ENCODE assay signal across 17 cellular contexts in genomic region chr4:41095973-41096372, GRCh38.
A peak's percentile ranks its signal among the peaks of the same experiment; 100 is the strongest.
DNase-seq lines count a peak whose midpoint lies in the region; ATAC-seq, FAIRE-seq and TF ChIP-seq lines count a peak whose summit lies in the region.
"Had no signal": no experiment of that assay in that cellular context is flagged by ENCODE, and none has a peak within 500 bp of the region (broad histone marks: within the 10 kb centered on the region; RNA-seq: fewer than 3 reads in every experiment).

No MANE protein-coding gene starts in this region.

- H3K27me3 Mint-ChIP-seq in GM23338 (ENCODE audit: insufficient read depth, low read depth, poor library complexity): no peaks in the 10 kb centered on the region

- H3K9ac ChIP-seq in GM12878 (ENCODE audit: control insufficient read depth, insufficient read depth, low read length) (no peak overlapping the region), trophoblast cell (ENCODE audit: low read length) (no peak overlapping the region)

- no peak for TF ChIP-seq POLR2A in GM12878 (IDR thresholded peaks at IDR 0.05; ENCODE audit: low read depth, low read length)
- TF ChIP-seq POLR2A in testis (IDR thresholded peaks at IDR 0.05): no peak

- no peak overlapping the region; the same call in 1 of the 2 replicates for H3K27ac Mint-ChIP-seq in GM23338
- H3K27ac Mint-ChIP-seq: activated naive CD8-positive, alpha-beta T cell had no signal

- H4K20me1 ChIP-seq in GM12878 (ENCODE audit: control insufficient read depth, insufficient read depth) (no peaks in the 10 kb centered on the region), GM23338 (replicated peaks; ENCODE audit: insufficient read depth) (no peaks in the 10 kb centered on the region)

- 53% methylated on average over 4 of the region's 4 CpGs for WGBS in GM12878 (ENCODE audit: insufficient coverage, insufficient replicate concordance, low lambda C conversion rate, missing lambda C conversion rate)
- no CpG with 5 or more reads among the region's 4 CpGs for WGBS in trophoblast cell (ENCODE audit: extremely low coverage, insufficient coverage, insufficient read length)
- WGBS in testis, 2 donors: 86 to 88% methylated on average over 4 of the region's 4 CpGs

- POLR2A ChIA-PET in GM12878 (lab: Charles Lee): no interaction called here

- BruUV-seq in GM12878 (replicated peaks; lab: Mats Ljungman, UMichigan): no TSS peak

- SMC1A ChIA-PET in GM12878 (lab: Charles Lee; ENCODE audit: uncharacterized antibody, unreplicated experiment): interaction anchor here (0.5 to 1.7 kb wide), 10 partner anchors 9 to 172 kb away, joined by 3 to 6 read pairs (median 4); no protein-coding TSS in a partner anchor

- H2AFZ ChIP-seq in GM12878 (ENCODE audit: control insufficient read depth, low read depth, low read length): no peak overlapping the region; the same call in 1 of the 2 replicates
- H2AFZ ChIP-seq in trophoblast cell (ENCODE audit: insufficient read depth, low read length, poor library complexity): no peak overlapping the region
- H2AFZ ChIP-seq in GM23338: no peak overlapping the region

- no peak overlapping the region for H2BK120ac ChIP-seq in trophoblast cell (ENCODE audit: insufficient read depth, low read length, poor library complexity)

- no peaks in the 10 kb centered on the region for H3K9me3 ChIP-seq in GM12878 (replicated peaks; ENCODE audit: control insufficient read depth, insufficient read depth, low read length)
- H3K9me3 ChIP-seq in trophoblast cell (ENCODE audit: insufficient read depth, low read depth, low read length): no peaks in the 10 kb centered on the region
- no peaks in the 10 kb centered on the region for H3K9me3 ChIP-seq in testis

- H3K4ac ChIP-seq in trophoblast cell (ENCODE audit: low read depth, low read length): no peak overlapping the region

- peak; percentile 25 for DNase-seq in GM04503 (ENCODE audit: low read depth)
- DNase-seq in HT1080 (ENCODE audit: low read depth): peak; percentile 52
- peak; percentile 54 for DNase-seq in GM12878 (ENCODE audit: low read depth, low spot score)
- peak; percentile 57 to 85 for DNase-seq in trophoblast cell
- DNase-seq in DMS79 (lab: John Stamatoyannopoulos, UW): no peak
- DNase-seq in testis: no peak
- no peak for DNase-seq in GM23338 (ENCODE audit: low spot score)
- no peak for DNase-seq in HUDEP-2 (lab: John Stamatoyannopoulos, UW; ENCODE audit: unreplicated experiment in 76 of 76)
- DNase-seq: dorsolateral prefrontal cortex; GF-D8; NCI-H1048; SHP77; stimulated activated CD4-positive, alpha-beta T cell treated with anti-CD3 and anti-CD28 coated beads, Interleukin-4, amount 100 ng/mL, for 1 hour; stimulated activated naive CD4-positive, alpha-beta T cell had no signal

- no peak overlapping the region for H4K12ac ChIP-seq in trophoblast cell (ENCODE audit: low read depth, low read length)

- ATAC-seq in GM12878: peak; percentile 60
- ATAC-seq in GM23338: no peak

- no peaks in the 10 kb centered on the region for H3K36me3 Mint-ChIP-seq in GM23338 (ENCODE audit: low read depth)
- H3K36me3 Mint-ChIP-seq: activated naive CD8-positive, alpha-beta T cell had no signal

- no peak overlapping the region for H4K8ac ChIP-seq in trophoblast cell (ENCODE audit: low read depth, low read length)

- H3K18ac ChIP-seq in trophoblast cell (ENCODE audit: low read length): no peak overlapping the region

- no peak for FAIRE-seq in GM12878 (lab: Jason Lieb, UNC)
- FAIRE-seq: islet of Langerhans had no signal

- no peaks in the 10 kb centered on the region for H3K79me1 ChIP-seq in trophoblast cell (ENCODE audit: low read length)

- no peaks in the 10 kb centered on the region for H3K9me3 Mint-ChIP-seq in GM23338

- peaks cover 6% of the 10 kb centered on the region; the same call in 1 of the 2 replicates for H3K4me1 ChIP-seq in GM12878 (ENCODE audit: control insufficient read depth, insufficient read depth, low read length)
- H3K4me1 ChIP-seq in trophoblast cell (ENCODE audit: control insufficient read depth in 1 of 2, insufficient read depth in 2 of 2, low read length in 2 of 2): peaks cover 3 to 7% of the 10 kb centered on the region in 2 experiments
- H3K4me1 ChIP-seq in testis: peaks cover 6% of the 10 kb centered on the region
- peaks cover 6% of the 10 kb centered on the region; the same call in 1 of the 2 replicates for H3K4me1 ChIP-seq in GM23338 (ENCODE audit: insufficient read depth)

- H3K27me3 ChIP-seq in GM12878 (replicated peaks in 1 of 2; ENCODE audit: control insufficient read depth in 2 of 2, insufficient read depth in 2 of 2, low read length in 1 of 2) (no peaks in the 10 kb centered on the region), trophoblast cell (ENCODE audit: insufficient read depth, low read length) (no peaks in the 10 kb centered on the region), testis (no peaks in the 10 kb centered on the region), GM23338 (ENCODE audit: insufficient read depth) (no peaks in the 10 kb centered on the region)
- H3K27me3 ChIP-seq: dorsolateral prefrontal cortex had no signal

- H3K79me2 ChIP-seq in GM12878 (ENCODE audit: control insufficient read depth, insufficient read depth, low read length) (no peaks in the 10 kb centered on the region), trophoblast cell (ENCODE audit: control insufficient read depth, insufficient read depth, low read length, poor library complexity) (no peaks in the 10 kb centered on the region), GM23338 (replicated peaks; ENCODE audit: insufficient read depth) (no peaks in the 10 kb centered on the region)

- peaks cover 13% of the 10 kb centered on the region for H3K4me1 Mint-ChIP-seq in GM23338

- intact Hi-C loops in GM12878 (cut with micrococcal nuclease; ENCODE audit: unreplicated experiment) (no loop called here), testis (cut with DNase I; ENCODE audit: low total_unique reads) (no loop called here)

- H3K9me2 ChIP-seq in GM23338 (ENCODE audit: insufficient read depth): no peaks in the 10 kb centered on the region

- no peak overlapping the region for H2BK5ac ChIP-seq in trophoblast cell (ENCODE audit: low read depth, low read length, poor library complexity)

- no peak overlapping the region for H3K23ac ChIP-seq in trophoblast cell (ENCODE audit: low read length)

- no peak overlapping the region for H2AK5ac ChIP-seq in trophoblast cell (ENCODE audit: low read length)

- H3K4me3 Mint-ChIP-seq in GM23338: no peak overlapping the region
- H3K4me3 Mint-ChIP-seq: activated naive CD8-positive, alpha-beta T cell had no signal

- TF ChIP-seq EP300 in GM12878 (IDR thresholded peaks at IDR 0.05; ENCODE audit: borderline replicate concordance in 1 of 2, control insufficient read depth in 1 of 2, low read depth in 2 of 2, low read length in 2 of 2): no peak

- H3K36me3 ChIP-seq in GM12878 (ENCODE audit: control insufficient read depth in 2 of 2, insufficient read depth in 2 of 2, low read length in 1 of 2): no peaks in the 10 kb centered on the region
- H3K36me3 ChIP-seq in trophoblast cell (ENCODE audit: control insufficient read depth in 1 of 2, insufficient read depth in 2 of 2, low read length in 2 of 2): no peaks in the 10 kb centered on the region
- H3K36me3 ChIP-seq in testis (ENCODE audit: low read depth, missing control alignments): no peaks in the 10 kb centered on the region
- H3K36me3 ChIP-seq in GM23338 (ENCODE audit: insufficient read depth): no peaks in the 10 kb centered on the region

- H3K27ac ChIP-seq in GM12878 (ENCODE audit: control insufficient read depth, insufficient read depth): peak overlapping the region; percentile 23; the same call in 1 of the 2 replicates
- H3K27ac ChIP-seq in trophoblast cell (ENCODE audit: low read depth, low read length): no peak overlapping the region
- H3K27ac ChIP-seq in testis: no peak overlapping the region
- no peak overlapping the region for H3K27ac ChIP-seq in GM23338 (ENCODE audit: low read depth)
- H3K27ac ChIP-seq: C4-2B had no signal

- TF ChIP-seq CTCF in GM12878 (IDR thresholded peaks at IDR 0.05 in 2 of 3, conservative IDR thresholded peaks at IDR 0.05 in 1 of 3; ENCODE audit: control insufficient read depth in 2 of 3, extremely low read depth in 1 of 3, insufficient read depth in 1 of 3, low read depth in 3 of 3, low read length in 3 of 3) (no peak), testis (IDR thresholded peaks at IDR 0.05) (no peak), GM23338 (conservative IDR thresholded peaks at IDR 0.05; ENCODE audit: low read depth in 2 of 2) (no peak)

- H2BK12ac ChIP-seq in trophoblast cell (ENCODE audit: low read length): no peak overlapping the region

- H3K4me2 ChIP-seq in GM12878 (ENCODE audit: control insufficient read depth, insufficient read depth) (peak overlapping the region; percentile 31; the same call in 1 of the 2 replicates), trophoblast cell (ENCODE audit: low read length) (no peak overlapping the region), GM23338 (no peak overlapping the region)

- no peak overlapping the region for H4K91ac ChIP-seq in trophoblast cell (ENCODE audit: low read depth, low read length)

- CTCF ChIA-PET in GM12878 (lab: Yijun Ruan, JAX): interaction anchor here (0.9 to 1.2 kb wide), 3 partner anchors 14 to 117 kb away, joined by 3 to 4 read pairs (median 4); no protein-coding TSS in a partner anchor

- H3K4me3 ChIP-seq in GM12878: no peak overlapping the region
- H3K4me3 ChIP-seq in trophoblast cell (ENCODE audit: low read depth, low read length): no peak overlapping the region
- H3K4me3 ChIP-seq in testis: no peak overlapping the region
- H3K4me3 ChIP-seq in GM23338: no peak overlapping the region
- H3K4me3 ChIP-seq: dorsolateral prefrontal cortex had no signal

- RAD21 ChIA-PET in GM12878 (lab: Charles Lee; ENCODE audit: unreplicated experiment): no interaction called here

- in situ Hi-C loops in GM12878 (cut with MboI): no loop called here

- no peaks in the 10 kb centered on the region for H3F3A ChIP-seq in GM23338 (replicated peaks; ENCODE audit: low read depth)

- TF ChIP-seq RAD21 in GM12878 (IDR thresholded peaks at IDR 0.05; ENCODE audit: insufficient read depth, low read depth, low read length): no peak

- no peak overlapping the region for H3K14ac ChIP-seq in trophoblast cell (ENCODE audit: low read length)

TF ChIP-seq in GM12878, 131 proteins besides CTCF, POLR2A, EP300 and RAD21 (continues in another document):
- no peak for TF ChIP-seq ZBED1 (IDR thresholded peaks at IDR 0.05; ENCODE audit: borderline replicate concordance)
- TF ChIP-seq HDGF (IDR thresholded peaks at IDR 0.05): no peak
- TF ChIP-seq MTA3 (IDR thresholded peaks at IDR 0.05; ENCODE audit: borderline replicate concordance, low read length): no peak
- 0 out of 2 replicates have a peak, but pooled peaks have one; percentile 17 for TF ChIP-seq IRF4 (IDR thresholded peaks at IDR 0.05; ENCODE audit: low read depth, low read length)
- peak; percentile 85 for TF ChIP-seq EED (IDR thresholded peaks at IDR 0.05; ENCODE audit: low read depth)

TF ChIP-seq in GM23338, 12 proteins besides CTCF, POLR2A, EP300 and RAD21 (continues in another document):
- no peak for TF ChIP-seq ZNF331 (CRISPR knock-in tag; IDR thresholded peaks at IDR 0.05; ENCODE audit: low read depth)
- TF ChIP-seq EZH2 (IDR thresholded peaks at IDR 0.05; ENCODE audit: low read depth, unreplicated experiment): no peak

Comparison
In these comparisons a context has a peak if more than half of its experiments do, and no peak if none do; other contexts are left out.
1. DNase-seq: peak in GM04503 (single experiment), HT1080 (single experiment), GM12878 (single experiment) and trophoblast cell (2 of 2); none in DMS79 (single experiment), testis (single experiment), GM23338 (single experiment) and HUDEP-2 (0 of 76).